19 cellular contexts compared by ENCODE assay signal in the genomic region with DNA sequence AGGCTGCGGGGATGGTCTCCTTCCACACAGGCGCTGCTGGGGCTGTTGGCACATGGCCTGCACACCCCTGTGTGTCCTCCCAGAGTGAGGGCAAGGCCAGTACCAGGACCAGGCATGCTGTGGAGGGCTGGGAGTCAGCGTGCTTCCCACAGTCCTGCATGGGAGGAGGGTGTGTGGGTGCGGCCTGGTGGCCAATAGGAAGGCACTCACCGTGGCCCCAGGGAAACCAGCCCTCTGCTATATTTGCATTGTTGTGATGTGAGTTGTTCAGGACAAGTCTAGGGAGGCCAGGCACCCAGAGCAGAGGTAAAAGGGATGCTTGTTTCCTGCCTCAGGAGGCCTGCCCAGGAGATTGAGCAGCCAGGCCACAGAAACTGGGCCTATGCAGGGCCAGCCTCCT. TPM values are rescaled to one million over a fixed set of nuclear protein-coding genes. Genes with fewer than 3 reads are reported as not detected.
DNase-seq lines count a peak whose midpoint lies in the region; ATAC-seq and TF ChIP-seq lines count a peak whose summit lies in the region.
"Had no signal": no experiment of that assay in that cellular context is flagged by ENCODE, and none has a peak within 500 bp of the region (broad histone marks: within the 10 kb centered on the region; RNA-seq: fewer than 3 reads in every experiment).

No MANE protein-coding gene starts in this region.

- H3K9me3 Mint-ChIP-seq in CD4-positive, CD25-positive, alpha-beta regulatory T cell = peaks cover 0 to 4% (median 0%) of the 10 kb centered on the region in 7 donors
- no peaks in the 10 kb centered on the region for H3K9me3 Mint-ChIP-seq in activated T-helper 17 cell treated with anti-CD3 and anti-CD28 coated beads, Interleukin-2, amount 50 U/mL, for 72 hours

- H3K27me3 ChIP-seq in CD4-positive, CD25-positive, alpha-beta regulatory T cell (ENCODE audit: control insufficient read depth, insufficient read depth, low read length) = no peaks in the 10 kb centered on the region
- H3K27me3 ChIP-seq in WERI-Rb-1 (ENCODE audit: insufficient read depth, low read depth, severe bottlenecking) = no peaks in the 10 kb centered on the region
- H3K27me3 ChIP-seq: cardiac muscle cell, testis had no signal

- no peak overlapping the region for H3K4me3 ChIP-seq in CD4-positive, CD25-positive, alpha-beta regulatory T cell (ENCODE audit: low read depth, low read length)
- H3K4me3 ChIP-seq in mucosa of descending colon = no peak overlapping the region
- H3K4me3 ChIP-seq in WERI-Rb-1 (ENCODE audit: low read depth, low read length) = no peak overlapping the region
- H3K4me3 ChIP-seq: cardiac muscle cell, testis had no signal

- intact Hi-C loops in mucosa of descending colon (cut with DNase I, micrococcal nuclease) (no loop called here), Right ventricle myocardium inferior (cut with DNase I) (no loop called here)

- ATAC-seq in CD4-positive, CD25-positive, alpha-beta regulatory T cell (ENCODE audit: low read depth in 2 of 2) = no peak
- ATAC-seq in activated T-helper 17 cell treated with anti-CD3 and anti-CD28 coated beads, Interleukin-2, amount 50 U/mL, for 72 hours (replicated peaks) = no peak
- peak; percentile 17 for ATAC-seq in mucosa of descending colon
- ATAC-seq in Right ventricle myocardium inferior = no peak

- H3K27ac ChIP-seq in CD4-positive, CD25-positive, alpha-beta regulatory T cell (ENCODE audit: insufficient read depth, low read length, poor library complexity, severe bottlenecking) = no peak overlapping the region
- no peak overlapping the region for H3K27ac ChIP-seq in WERI-Rb-1
- H3K27ac ChIP-seq: cardiac muscle cell, testis, VCaP had no signal

- H3K36me3 ChIP-seq in CD4-positive, CD25-positive, alpha-beta regulatory T cell (ENCODE audit: control insufficient read depth, insufficient read depth, low read length) = peaks cover 61% of the 10 kb centered on the region
- H3K36me3 ChIP-seq in mucosa of descending colon (ENCODE audit: low read depth) = no peaks in the 10 kb centered on the region
- H3K36me3 ChIP-seq in WERI-Rb-1 = peaks cover 71% of the 10 kb centered on the region

- peaks cover 10 to 52% (median 43%) of the 10 kb centered on the region in 4 donors for H3K4me1 Mint-ChIP-seq in CD4-positive, CD25-positive, alpha-beta regulatory T cell
- H3K4me1 Mint-ChIP-seq in activated T-helper 17 cell treated with anti-CD3 and anti-CD28 coated beads, Interleukin-2, amount 50 U/mL, for 72 hours = peaks cover 33% of the 10 kb centered on the region

- TF ChIP-seq CTCF in mucosa of descending colon (IDR thresholded peaks at IDR 0.05) (no peak), WERI-Rb-1 (IDR thresholded peaks at IDR 0.05; ENCODE audit: low read depth, low read length) (no peak)

- H3K4me3 Mint-ChIP-seq in CD4-positive, CD25-positive, alpha-beta regulatory T cell = no peak overlapping the region
- no peak overlapping the region for H3K4me3 Mint-ChIP-seq in activated T-helper 17 cell treated with anti-CD3 and anti-CD28 coated beads, Interleukin-2, amount 50 U/mL, for 72 hours

- peaks cover 61% of the 10 kb centered on the region for H3K36me3 Mint-ChIP-seq in CD4-positive, CD25-positive, alpha-beta regulatory T cell
- H3K36me3 Mint-ChIP-seq in activated T-helper 17 cell treated with anti-CD3 and anti-CD28 coated beads, Interleukin-2, amount 50 U/mL, for 72 hours (ENCODE audit: low read depth) = peaks cover 79% of the 10 kb centered on the region

- no peaks in the 10 kb centered on the region for H3K27me3 Mint-ChIP-seq in CD4-positive, CD25-positive, alpha-beta regulatory T cell
- no peaks in the 10 kb centered on the region for H3K27me3 Mint-ChIP-seq in activated T-helper 17 cell treated with anti-CD3 and anti-CD28 coated beads, Interleukin-2, amount 50 U/mL, for 72 hours

- no peak for DNase-seq in CD4-positive, CD25-positive, alpha-beta regulatory T cell
- DNase-seq in EH (ENCODE audit: low read depth) = peak; percentile 20
- no peak for DNase-seq in mucosa of descending colon
- no peak for DNase-seq in Right ventricle myocardium inferior (ENCODE audit: missing footprints)
- DNase-seq in WERI-Rb-1 = no peak
- DNase-seq in stimulated activated CD4-positive, alpha-beta T cell treated with anti-CD3 and anti-CD28 coated beads, Interleukin-4, amount 100 ng/mL, for 1 hour = no peak
- DNase-seq: activated effector memory CD4-positive, alpha-beta T cell treated with anti-CD3 and anti-CD28 coated beads, Interleukin-2, amount 50 U/mL, for 16 hours; amniotic stem cell; Kasumi-1; NCI-H1092 treated with DMSO at 0.1 percent for 48 hours; NCI-H2081; NCI-H510A; nucleus accumbens; retina; stimulated activated CD4-positive, alpha-beta T cell treated with anti-CD3 and anti-CD28 coated beads, Interleukin-12 subunit alpha, Interleukin-12 subunit beta, amount 100 ng/mL, for 4 hours; testis had no signal

- peak overlapping the region; percentile 53 to 90 (median 86) for H3K27ac Mint-ChIP-seq in CD4-positive, CD25-positive, alpha-beta regulatory T cell
- peak overlapping the region; percentile 35 for H3K27ac Mint-ChIP-seq in activated T-helper 17 cell treated with anti-CD3 and anti-CD28 coated beads, Interleukin-2, amount 50 U/mL, for 72 hours

- no peaks in the 10 kb centered on the region for H3K9me3 ChIP-seq in CD4-positive, CD25-positive, alpha-beta regulatory T cell (ENCODE audit: control insufficient read depth in 2 of 2, low read length in 2 of 2)
- no peaks in the 10 kb centered on the region for H3K9me3 ChIP-seq in mucosa of descending colon
- H3K9me3 ChIP-seq in WERI-Rb-1 (ENCODE audit: severe bottlenecking) = no peaks in the 10 kb centered on the region
- H3K9me3 ChIP-seq: testis had no signal

- peaks cover 19% of the 10 kb centered on the region for H3K4me1 ChIP-seq in CD4-positive, CD25-positive, alpha-beta regulatory T cell (ENCODE audit: control insufficient read depth, insufficient read depth, low read length, poor library complexity, severe bottlenecking)
- no peaks in the 10 kb centered on the region for H3K4me1 ChIP-seq in mucosa of descending colon (ENCODE audit: low read depth)
- H3K4me1 ChIP-seq: testis had no signal

RNA-seq across cellular contexts. Expression of gene S100B, which starts 59.5 kb away (rescaled TPM):
- total RNA-seq in CD4-positive, CD25-positive, alpha-beta regulatory T cell = not detected
- under 1 TPM in 1 of 4 donors, not detected in 3; 0.54 TPM for polyA plus RNA-seq in CD4-positive, CD25-positive, alpha-beta regulatory T cell
- total RNA-seq in activated T-helper 17 cell treated with anti-CD3 and anti-CD28 coated beads, Interleukin-2, amount 50 U/mL, for 72 hours = not detected
- 10 to 100 TPM in 1 of 3 donors, 1 to 10 TPM in 2; 2.2 to 42.2 (median 6.4) TPM for total RNA-seq in mucosa of descending colon
- 8.3 TPM for total RNA-seq in Right ventricle myocardium inferior
